29 cellular contexts compared by ENCODE assay signal in genomic region chr20:8963330-8963729, GRCh38.
"Had no signal": no experiment of that assay in that cellular context is flagged by ENCODE, and none has a peak within 500 bp of the region (broad histone marks: within the 10 kb centered on the region; RNA-seq: fewer than 3 reads in every experiment).

No MANE protein-coding gene starts in this region.

- H3K4me1 Mint-ChIP-seq: endodermal cell had no signal

- H3K4me1 ChIP-seq: colonic mucosa, esophagus squamous epithelium, foreskin keratinocyte had no signal

- H3K27me3 Mint-ChIP-seq: dendritic cell treated with granulocyte-macrophage colony-stimulating factor and Interleukin-4, amounts not matched to agents 40 ng/mL and 50 ng/mL, for 4 days; effector memory CD8-positive, alpha-beta T cell had no signal

- H3K4me3 Mint-ChIP-seq: dendritic cell treated with granulocyte-macrophage colony-stimulating factor and Interleukin-4, amounts not matched to agents 40 ng/mL and 50 ng/mL, for 4 days; effector memory CD8-positive, alpha-beta T cell; endodermal cell had no signal

- H3K27ac ChIP-seq: colonic mucosa, coronary artery, dorsolateral prefrontal cortex, epithelial cell of prostate, esophagus muscularis mucosa, esophagus squamous epithelium, foreskin keratinocyte, gastrocnemius medialis, gastroesophageal sphincter, heart left ventricle, heart right ventricle had no signal

- H3K9me3 Mint-ChIP-seq: dendritic cell treated with granulocyte-macrophage colony-stimulating factor and Interleukin-4, amounts not matched to agents 40 ng/mL and 50 ng/mL, for 4 days had no signal

- DNase-seq: colonic mucosa; cortex of kidney; dermis blood vessel endothelial cell; dorsolateral prefrontal cortex; effector CD4-positive, alpha-beta T cell; effector CD8-positive, alpha-beta T cell; effector memory CD4-positive, alpha-beta T cell; effector memory CD8-positive, alpha-beta T cell; endodermal cell; erythroblast; esophagus squamous epithelium; foreskin fibroblast; foreskin keratinocyte; foreskin melanocyte; gastrocnemius medialis; glutamatergic neuron; head of caudate nucleus; heart left ventricle; heart right ventricle had no signal

- H3K4me3 ChIP-seq: colonic mucosa, coronary artery, dorsolateral prefrontal cortex, esophagus muscularis mucosa, esophagus squamous epithelium, gastrocnemius medialis, gastroesophageal sphincter, heart left ventricle, heart right ventricle had no signal

- H3K9me3 ChIP-seq: colonic mucosa, esophagus muscularis mucosa, esophagus squamous epithelium, gastrocnemius medialis, gastroesophageal sphincter, heart left ventricle had no signal

- ATAC-seq: effector memory CD8-positive, alpha-beta T cell; esophagus mucosa; foreskin keratinocyte; gastrocnemius medialis; gastroesophageal sphincter; heart left ventricle; heart right ventricle had no signal

- FAIRE-seq: colon, endometrium, endothelial cell of umbilical vein, frontal cortex had no signal

- H3K27me3 ChIP-seq: colonic mucosa, dorsolateral prefrontal cortex, esophagus muscularis mucosa, esophagus squamous epithelium, foreskin keratinocyte, gastrocnemius medialis, gastroesophageal sphincter, heart left ventricle, heart right ventricle had no signal

- H3K36me3 ChIP-seq: colonic mucosa, esophagus muscularis mucosa, esophagus squamous epithelium, gastrocnemius medialis, gastroesophageal sphincter, heart left ventricle, heart right ventricle had no signal

- H3K27ac Mint-ChIP-seq: dendritic cell treated with granulocyte-macrophage colony-stimulating factor and Interleukin-4, amounts not matched to agents 40 ng/mL and 50 ng/mL, for 4 days; effector memory CD8-positive, alpha-beta T cell; endodermal cell had no signal
